Comparison of ENCODE assay signal across 26 cellular contexts in the genomic region with DNA sequence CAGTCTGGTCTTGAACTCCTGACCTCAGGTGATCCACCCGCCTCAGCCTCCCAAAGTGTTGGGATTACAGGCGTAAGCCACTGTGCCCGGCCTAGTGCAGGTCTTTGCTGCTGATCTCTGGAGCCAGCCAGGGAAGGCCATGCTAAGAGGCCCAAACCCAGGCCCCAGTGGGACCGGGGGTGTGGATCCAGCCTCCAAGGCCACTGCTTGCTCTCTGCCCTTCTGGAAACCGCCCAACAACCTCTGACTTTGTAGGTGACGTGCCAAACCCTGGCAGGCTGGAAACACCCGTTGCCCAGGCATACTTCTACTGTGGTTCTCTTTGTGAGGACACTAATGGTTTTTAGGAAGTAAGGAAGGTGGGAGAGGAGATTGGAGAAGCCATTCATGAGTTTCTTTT.
DNase-seq lines count a peak whose midpoint lies in the region; ATAC-seq, FAIRE-seq and TF ChIP-seq lines count a peak whose summit lies in the region.
"Had no signal": no experiment of that assay in that cellular context is flagged by ENCODE, and none has a peak within 500 bp of the region (broad histone marks: within the 10 kb centered on the region; RNA-seq: fewer than 3 reads in every experiment).

No MANE protein-coding gene starts in this region.

- CTCF ChIA-PET in HepG2 (lab: Yijun Ruan, JAX; ENCODE audit: low intra/inter-chr PET ratio, low total read pairs): no interaction called here

- H3K36me3 Mint-ChIP-seq in neural progenitor cell (no peaks in the 10 kb centered on the region), glutamatergic neuron (ENCODE audit: unreplicated experiment) (no peaks in the 10 kb centered on the region)

- H3K79me2 ChIP-seq in HepG2 (ENCODE audit: insufficient read depth, low read length): no peaks in the 10 kb centered on the region
- H3K79me2 ChIP-seq in neural progenitor cell (ENCODE audit: low read depth): no peaks in the 10 kb centered on the region

- TF ChIP-seq RAD21 in liver (IDR thresholded peaks at IDR 0.05) (no peak), HepG2 (CRISPR knock-in tag; IDR thresholded peaks at IDR 0.05) (no peak)

- H3K27ac ChIP-seq in liver (ENCODE audit: low read depth in 1 of 2, low read length in 2 of 2) (no peak overlapping the region), HepG2 (ENCODE audit: extremely low read length, insufficient read depth, low read length) (no peak overlapping the region), coronary artery (no peak overlapping the region), neural progenitor cell (no peak overlapping the region)
- H3K27ac ChIP-seq: breast epithelium, gastroesophageal sphincter, SK-N-MC, transverse colon, WERI-Rb-1 had no signal

- POLR2A ChIA-PET in HepG2 (lab: Yijun Ruan, JAX): no interaction called here

- H3K4me1 ChIP-seq in liver (ENCODE audit: control insufficient read depth in 4 of 4, insufficient read depth in 4 of 4, low read length in 3 of 4) (peaks cover 0 to 9% (median 3%) of the 10 kb centered on the region in 4 donors), HepG2 (ENCODE audit: insufficient read depth, low read length) (no peaks in the 10 kb centered on the region; the same call in 1 of the 2 replicates), neural progenitor cell (no peaks in the 10 kb centered on the region), mucosa of descending colon (ENCODE audit: low read depth) (no peaks in the 10 kb centered on the region)
- H3K4me1 ChIP-seq: breast epithelium, gastroesophageal sphincter, transverse colon had no signal

- ATAC-seq in HepG2 (no peak), mucosa of descending colon (no peak), GM19351 (IDR thresholded peaks at IDR 0.05; ENCODE audit: unreplicated experiment) (no peak)
- ATAC-seq: gastroesophageal sphincter; Panc1; stimulated activated naive CD8-positive, alpha-beta T cell treated with anti-CD3 and anti-CD28 coated beads, Interleukin-15, amount 100 ng/mL, for 72 hours had no signal

- H3K4me3 ChIP-seq in liver (ENCODE audit: low read depth in 1 of 3, low read length in 3 of 3) (no peak overlapping the region), HepG2 (replicated peaks in 1 of 3; ENCODE audit: insufficient read depth in 1 of 3, low read depth in 2 of 3, low read length in 3 of 3) (no peak overlapping the region), coronary artery (no peak overlapping the region), neural progenitor cell (no peak overlapping the region), mucosa of descending colon (no peak overlapping the region)
- H3K4me3 ChIP-seq: breast epithelium, gastroesophageal sphincter, SK-N-MC, transverse colon had no signal

- H3K4me3 Mint-ChIP-seq in neural progenitor cell (peak overlapping the region; percentile 65), glutamatergic neuron (ENCODE audit: unreplicated experiment) (no peak overlapping the region)
- H3K4me3 Mint-ChIP-seq: CD4-positive, CD25-positive, alpha-beta regulatory T cell; naive B cell; stimulated activated naive CD8-positive, alpha-beta T cell treated with anti-CD3 and anti-CD28 coated beads, Interleukin-15, amount 100 ng/mL, for 72 hours had no signal

- no peaks in the 10 kb centered on the region for H4K20me1 ChIP-seq in HepG2 (ENCODE audit: insufficient read depth, low read length)
- no peaks in the 10 kb centered on the region for H4K20me1 ChIP-seq in neural progenitor cell (ENCODE audit: low read depth)

- H3F3A ChIP-seq in neural progenitor cell (ENCODE audit: low read depth): no peaks in the 10 kb centered on the region

- H3K4me2 ChIP-seq in HepG2 (ENCODE audit: low read depth, low read length) (no peak overlapping the region), neural progenitor cell (no peak overlapping the region)

- H3K27ac Mint-ChIP-seq in neural progenitor cell (peak overlapping the region; percentile 74), glutamatergic neuron (ENCODE audit: unreplicated experiment) (no peak overlapping the region)
- H3K27ac Mint-ChIP-seq: CD4-positive, CD25-positive, alpha-beta regulatory T cell had no signal

- H3K9me3 Mint-ChIP-seq in neural progenitor cell (no peaks in the 10 kb centered on the region), glutamatergic neuron (ENCODE audit: unreplicated experiment) (peaks cover 8% of the 10 kb centered on the region)
- H3K9me3 Mint-ChIP-seq: naive B cell; stimulated activated naive CD8-positive, alpha-beta T cell treated with anti-CD3 and anti-CD28 coated beads, Interleukin-15, amount 100 ng/mL, for 72 hours had no signal

- FAIRE-seq in HepG2 (lab: Jason Lieb, UNC): no peak
- FAIRE-seq: endometrium, islet of Langerhans had no signal

- H3K9me3 ChIP-seq in liver (ENCODE audit: control insufficient read depth in 4 of 4, low read length in 3 of 4): no peaks in the 10 kb centered on the region
- no peaks in the 10 kb centered on the region for H3K9me3 ChIP-seq in HepG2 (ENCODE audit: low read length)
- H3K9me3 ChIP-seq in neural progenitor cell (ENCODE audit: low read depth): no peaks in the 10 kb centered on the region
- no peaks in the 10 kb centered on the region for H3K9me3 ChIP-seq in mucosa of descending colon
- H3K9me3 ChIP-seq: breast epithelium, gastroesophageal sphincter, transverse colon had no signal

- H3K36me3 ChIP-seq in liver (ENCODE audit: control insufficient read depth in 4 of 4, insufficient read depth in 3 of 4, low read depth in 1 of 4, low read length in 3 of 4): no peaks in the 10 kb centered on the region
- no peaks in the 10 kb centered on the region for H3K36me3 ChIP-seq in HepG2 (replicated peaks in 1 of 2; ENCODE audit: control insufficient read depth in 1 of 2, insufficient read depth in 2 of 2, low read length in 2 of 2)
- H3K36me3 ChIP-seq in neural progenitor cell: no peaks in the 10 kb centered on the region
- H3K36me3 ChIP-seq in mucosa of descending colon (ENCODE audit: low read depth): no peaks in the 10 kb centered on the region
- H3K36me3 ChIP-seq: breast epithelium, gastroesophageal sphincter, transverse colon, WERI-Rb-1 had no signal

- intact Hi-C loops in HepG2 (cut with micrococcal nuclease; ENCODE audit: unreplicated experiment): no loop called here
- intact Hi-C loops in mucosa of descending colon (cut with DNase I, micrococcal nuclease): no loop called here

- in situ Hi-C loops in HepG2 (cut with HindIII; ENCODE audit: extremely low pct_ligation_motif_present, low pct_unique_long_range_greater_than_20kb): no loop called here

- no peaks in the 10 kb centered on the region for H3K27me3 ChIP-seq in liver (ENCODE audit: control insufficient read depth in 4 of 4, insufficient read depth in 4 of 4, low read length in 3 of 4)
- H3K27me3 ChIP-seq in HepG2 (ENCODE audit: control insufficient read depth in 1 of 2, insufficient read depth in 2 of 2, low read length in 2 of 2): peaks cover 5 to 52% of the 10 kb centered on the region in 2 experiments; a peak in 4 of 5 replicates
- H3K27me3 ChIP-seq in neural progenitor cell: no peaks in the 10 kb centered on the region

- TF ChIP-seq POLR2A in HepG2 (IDR thresholded peaks at IDR 0.05; ENCODE audit: insufficient read depth in 1 of 2, low read depth in 2 of 2, low read length in 2 of 2): no peak

- H3K4me1 Mint-ChIP-seq in neural progenitor cell (peaks cover 13% of the 10 kb centered on the region), glutamatergic neuron (ENCODE audit: low read depth, unreplicated experiment) (peaks cover 9% of the 10 kb centered on the region)
- H3K4me1 Mint-ChIP-seq: stimulated activated naive CD8-positive, alpha-beta T cell treated with anti-CD3 and anti-CD28 coated beads, Interleukin-15, amount 100 ng/mL, for 72 hours had no signal

- no peak for TF ChIP-seq CTCF in liver (IDR thresholded peaks at IDR 0.05; ENCODE audit: low read depth, low read length, missing input control)
- no peak for TF ChIP-seq CTCF in HepG2 (CRISPR knock-in tag; IDR thresholded peaks at IDR 0.05)
- no peak for TF ChIP-seq CTCF in coronary artery (IDR thresholded peaks at IDR 0.05)
- TF ChIP-seq CTCF in neural progenitor cell (IDR thresholded peaks at IDR 0.05): no peak
- TF ChIP-seq CTCF in mucosa of descending colon (IDR thresholded peaks at IDR 0.05): no peak
- no peak for TF ChIP-seq CTCF in glutamatergic neuron (IDR thresholded peaks at IDR 0.05; ENCODE audit: partially characterized antibody, unreplicated experiment)

- TF ChIP-seq EP300 in HepG2 (IDR thresholded peaks at IDR 0.05; ENCODE audit: low read depth in 2 of 2, low read length in 2 of 2) (no peak), HepG2 (CRISPR knock-in tag; IDR thresholded peaks at IDR 0.05; ENCODE audit: borderline replicate concordance) (no peak)

- DNase-seq in HepG2 (ENCODE audit: low spot score) (no peak), coronary artery (ENCODE audit: low spot score) (peak; percentile 62), neural progenitor cell (ENCODE audit: low spot score) (no peak), mucosa of descending colon (no peak), glutamatergic neuron (no peak)
- DNase-seq: activated CD4-positive, alpha-beta T cell treated with anti-CD3 and anti-CD28 coated beads, Interleukin-2, amount 50 U/mL, for 1 hour; amniotic stem cell; CD4-positive, CD25-positive, alpha-beta regulatory T cell; cortex of kidney; DMS 273 treated with DMSO at 0.1 percent for 48 hours; naive B cell; NCI-H1092; NCI-H187; NCI-H524 treated with DMSO at 0.1 percent for 48 hours; NK-92 treated with Interleukin-12 subunit alpha and Interleukin-12 subunit beta, amount 100 ng/mL, for 24 hours; stimulated activated naive CD8-positive, alpha-beta T cell treated with anti-CD3 and anti-CD28 coated beads, Interleukin-15, amount 100 ng/mL, for 72 hours; transverse colon; WERI-Rb-1 had no signal

- H3K27me3 Mint-ChIP-seq in neural progenitor cell (ENCODE audit: insufficient read depth, low read depth) (peaks cover 9% of the 10 kb centered on the region), glutamatergic neuron (ENCODE audit: unreplicated experiment) (peaks cover 11% of the 10 kb centered on the region)
- H3K27me3 Mint-ChIP-seq: CD4-positive, CD25-positive, alpha-beta regulatory T cell; naive B cell; stimulated activated naive CD8-positive, alpha-beta T cell treated with anti-CD3 and anti-CD28 coated beads, Interleukin-15, amount 100 ng/mL, for 72 hours had no signal

- WGBS in liver: 51% methylated on average over 7 of the region's 7 CpGs
- WGBS in HepG2 (ENCODE audit: low lambda C conversion rate): 20% methylated on average over 7 of the region's 7 CpGs

- BruUV-seq in HepG2 (replicated peaks; lab: Mats Ljungman, UMichigan): no TSS peak

- no peak overlapping the region for H2AFZ ChIP-seq in HepG2 (ENCODE audit: low read length)
- no peak overlapping the region for H2AFZ ChIP-seq in neural progenitor cell (replicated peaks)

- H3K9ac ChIP-seq in liver (ENCODE audit: low read depth in 1 of 2, low read length in 2 of 2): no peak overlapping the region
- no peak overlapping the region for H3K9ac ChIP-seq in HepG2 (ENCODE audit: insufficient read depth, low read depth, low read length)
- H3K9ac ChIP-seq in neural progenitor cell: no peak overlapping the region

TF ChIP-seq in liver, 16 proteins besides CTCF, POLR2A, EP300 and RAD21:
- TF ChIP-seq HNF4A (conservative IDR thresholded peaks at IDR 0.05) (peak; percentile 16 to 32), GABPA (IDR thresholded peaks at IDR 0.05 in 1 of 2, conservative IDR thresholded peaks at IDR 0.05 in 1 of 2) (no peak)
TF ChIP-seq in liver: peak in this region for 1.

TF ChIP-seq in HepG2, 621 proteins besides CTCF, POLR2A, EP300 and RAD21 (continues in another document):
- TF ChIP-seq ZNF7 (CRISPR knock-in tag; IDR thresholded peaks at IDR 0.05) (no peak), TBX3 (IDR thresholded peaks at IDR 0.05; ENCODE audit: borderline replicate concordance) (no peak)
